In genomic region chr19:35557539-35558399, GRCh38 we compare ENCODE assay signal across 8 cellular contexts. TPM values are rescaled to one million over a fixed set of nuclear protein-coding genes. Genes with fewer than 3 reads are reported as not detected.
DNase-seq lines count a peak whose midpoint lies in the region; ATAC-seq, FAIRE-seq and TF ChIP-seq lines count a peak whose summit lies in the region.

No MANE protein-coding gene starts in this region.

- no peaks in the 10 kb centered on the region for H3K9me3 ChIP-seq in iPS-15b (ENCODE audit: control insufficient read depth, insufficient read depth, low read length)

- TF ChIP-seq POLR2A in GM12892 (IDR thresholded peaks at IDR 0.05; ENCODE audit: low read depth, low read length), result no peak

- no peaks in the 10 kb centered on the region for H3K36me3 ChIP-seq in iPS-15b (ENCODE audit: control insufficient read depth, insufficient read depth, low read length)

- DNase-seq in GM12892 (ENCODE audit: insufficient read length), result no peak
- peak; percentile 74 to 84 for DNase-seq in SHP77 (lab: John Stamatoyannopoulos, UW)
- peak; percentile 52 for DNase-seq in amniotic epithelial cell (ENCODE audit: low read depth)
- DNase-seq in stimulated activated CD4-positive, alpha-beta T cell treated with anti-CD3 and anti-CD28 coated beads, Interleukin-12 subunit alpha, Interleukin-12 subunit beta, amount 100 ng/mL, for 4 hours, result peak; percentile 52
- no peak for DNase-seq in mesenteric fat pad (ENCODE audit: low spot score)

- H3K27me3 ChIP-seq in iPS-15b (ENCODE audit: control insufficient read depth, insufficient read depth, low read length), result peaks cover 39% of the 10 kb centered on the region

- FAIRE-seq in GM12892 (lab: Jason Lieb, UNC), result peak; percentile 84

- H3K9ac ChIP-seq in iPS-15b (ENCODE audit: low read depth, low read length), result peak overlapping the region; percentile 24

- peaks cover 3% of the 10 kb centered on the region for H3K4me1 ChIP-seq in iPS-15b (ENCODE audit: control insufficient read depth, insufficient read depth, low read length)

- H3K4me3 ChIP-seq in iPS-15b (ENCODE audit: low read depth, low read length), result peak overlapping the region; percentile 88

- ATAC-seq in GM21619 (IDR thresholded peaks at IDR 0.05; ENCODE audit: unreplicated experiment) (no peak), GM18870 (IDR thresholded peaks at IDR 0.05; ENCODE audit: unreplicated experiment) (no peak)

RNA-seq across cellular contexts. Expression of gene ATP4A, which starts 5.7 kb away (rescaled TPM):
- polyA plus RNA-seq in GM12892 (2012; ENCODE audit: missing spikeins), result 0.74 TPM
- not detected for total RNA-seq in mesenteric fat pad

RNA-seq across cellular contexts. Expression of gene TMEM147, which starts 12.3 kb away (rescaled TPM):
- polyA plus RNA-seq in GM12892 (2012; ENCODE audit: missing spikeins), result 76.8 TPM
- total RNA-seq in mesenteric fat pad, result 86.8 TPM

RNA-seq across cellular contexts. Expression of gene GAPDHS, which starts 24.5 kb away (rescaled TPM):
- polyA plus RNA-seq in GM12892 (2012; ENCODE audit: missing spikeins), result not detected
- not detected for total RNA-seq in mesenteric fat pad

RNA-seq across cellular contexts. Expression of gene PMIS2, which starts 28.2 kb away (rescaled TPM):
- not detected for polyA plus RNA-seq in GM12892 (2012; ENCODE audit: missing spikeins)
- total RNA-seq in mesenteric fat pad, result not detected

RNA-seq across cellular contexts. Expression of gene SBSN, which starts 29.7 kb away (rescaled TPM):
- 1.3 TPM for polyA plus RNA-seq in GM12892 (2012; ENCODE audit: missing spikeins)
- total RNA-seq in mesenteric fat pad, result not detected

Comparison
In these comparisons a context has a peak if more than half of its experiments do, and no peak if none do; other contexts are left out.
1. DNase-seq: peak in SHP77 (2 of 2), amniotic epithelial cell (single experiment) and stimulated activated CD4-positive, alpha-beta T cell treated with anti-CD3 and anti-CD28 coated beads, Interleukin-12 subunit alpha, Interleukin-12 subunit beta, amount 100 ng/mL, for 4 hours (single experiment); none in GM12892 (single experiment) and mesenteric fat pad (single experiment).